ENCODE assay signal across 22 cellular contexts in genomic region chr1:159204071-159204790, GRCh38. TPM values are rescaled to one million over a fixed set of nuclear protein-coding genes. Genes with fewer than 3 reads are reported as not detected.
"Had no signal": no experiment of that assay in that cellular context is flagged by ENCODE, and none has a peak within 500 bp of the region (broad histone marks: within the 10 kb centered on the region; RNA-seq: fewer than 3 reads in every experiment).

No MANE protein-coding gene starts in this region.

- FAIRE-seq: islet of Langerhans, urothelium cell line had no signal

- H3K9me3 ChIP-seq: colonic mucosa, gastrocnemius medialis, heart right ventricle, mucosa of descending colon, neutrophil, tibial artery had no signal

- H3K27ac Mint-ChIP-seq: activated CD4-positive, alpha-beta memory T cell treated with anti-CD3 and anti-CD28 coated beads, Interleukin-2, amount 10 ng/mL, durations not matched to agents 7 days and 5 days; activated naive CD4-positive, alpha-beta T cell treated with anti-CD3 and anti-CD28 coated beads, Interleukin-2, amount 50 U/mL, for 72 hours; T-cell had no signal

- H3K4me1 Mint-ChIP-seq: activated CD4-positive, alpha-beta memory T cell treated with anti-CD3 and anti-CD28 coated beads, Interleukin-2, amount 10 ng/mL, durations not matched to agents 7 days and 5 days had no signal

- H3K4me3 ChIP-seq: colonic mucosa, gastrocnemius medialis, mucosa of descending colon had no signal

- H3K36me3 Mint-ChIP-seq: activated naive CD4-positive, alpha-beta T cell treated with anti-CD3 and anti-CD28 coated beads, Interleukin-2, amount 50 U/mL, for 72 hours; naive thymus-derived CD4-positive, alpha-beta T cell; T-cell had no signal

- H3K36me3 ChIP-seq: colonic mucosa, gastrocnemius medialis, heart right ventricle, neutrophil had no signal

- H3K4me3 Mint-ChIP-seq: activated CD4-positive, alpha-beta memory T cell treated with anti-CD3 and anti-CD28 coated beads, Interleukin-2, amount 10 ng/mL, durations not matched to agents 7 days and 5 days; activated T-cell treated with anti-CD3 and anti-CD28 coated beads, Interleukin-2, amount 50 U/mL, for 4 hours; naive thymus-derived CD4-positive, alpha-beta T cell; T-cell had no signal

- H3K4me1 ChIP-seq: colonic mucosa, gastrocnemius medialis, heart right ventricle, tibial artery had no signal

- H3K9me3 Mint-ChIP-seq: activated CD4-positive, alpha-beta memory T cell treated with anti-CD3 and anti-CD28 coated beads, Interleukin-2, amount 10 ng/mL, durations not matched to agents 7 days and 5 days; activated naive CD4-positive, alpha-beta T cell treated with anti-CD3 and anti-CD28 coated beads, Interleukin-2, amount 50 U/mL, for 72 hours; activated T-cell treated with anti-CD3 and anti-CD28 coated beads, Interleukin-2, amount 50 U/mL, for 4 hours; T-cell had no signal

- ATAC-seq: activated naive CD4-positive, alpha-beta T cell treated with anti-CD3 and anti-CD28 coated beads, Interleukin-2, amount 50 U/mL, for 72 hours; activated T-cell treated with anti-CD3 and anti-CD28 coated beads, Interleukin-2, amount 50 U/mL, for 4 hours; gastrocnemius medialis; left colon; mucosa of descending colon; naive thymus-derived CD4-positive, alpha-beta T cell had no signal

- H3K27me3 ChIP-seq: colonic mucosa had no signal

- H3K27ac ChIP-seq: colonic mucosa, gastrocnemius medialis, neutrophil, tibial artery had no signal

- DNase-seq: activated CD4-positive, alpha-beta memory T cell treated with anti-CD3 and anti-CD28 coated beads, Interleukin-2, amount 10 ng/mL, durations not matched to agents 7 days and 5 days; activated CD4-positive, alpha-beta T cell treated with anti-CD3 and anti-CD28 coated beads for 4 hours; activated effector memory CD4-positive, alpha-beta T cell treated with anti-CD3 and anti-CD28 coated beads, Interleukin-2, amount 50 U/mL, for 16 hours; activated T-cell treated with anti-CD3 and anti-CD28 coated beads, Interleukin-2, amount 50 U/mL, for 4 hours; colonic mucosa; effector CD4-positive, alpha-beta T cell; gastrocnemius medialis; heart right ventricle; left colon; mucosa of descending colon; naive thymus-derived CD4-positive, alpha-beta T cell; posterior cingulate gyrus; stimulated activated CD4-positive, alpha-beta T cell treated with anti-CD3 and anti-CD28 coated beads, Interleukin-4, amount 100 ng/mL, for 1 hour; stimulated activated naive CD4-positive, alpha-beta T cell; T-cell; T1000; tibial artery had no signal

RNA-seq across cellular contexts. Expression of gene ACKR1, which starts 0.4 kb away (rescaled TPM):
- total RNA-seq: activated CD4-positive, alpha-beta memory T cell treated with anti-CD3 and anti-CD28 coated beads, Interleukin-2, amount 10 ng/mL, durations not matched to agents 7 days and 5 days; activated naive CD4-positive, alpha-beta T cell treated with anti-CD3 and anti-CD28 coated beads, Interleukin-2, amount 50 U/mL, for 72 hours; lung microvascular endothelial cell; naive thymus-derived CD4-positive, alpha-beta T cell had no signal
- polyA plus RNA-seq: naive thymus-derived CD4-positive, alpha-beta T cell had no signal

RNA-seq across cellular contexts. Expression of gene CADM3, which starts 32.8 kb away (rescaled TPM):
- total RNA-seq: activated CD4-positive, alpha-beta memory T cell treated with anti-CD3 and anti-CD28 coated beads, Interleukin-2, amount 10 ng/mL, durations not matched to agents 7 days and 5 days; activated naive CD4-positive, alpha-beta T cell treated with anti-CD3 and anti-CD28 coated beads, Interleukin-2, amount 50 U/mL, for 72 hours; activated T-cell treated with anti-CD3 and anti-CD28 coated beads, Interleukin-2, amount 50 U/mL, for 4 hours; naive thymus-derived CD4-positive, alpha-beta T cell; T-cell had no signal
- polyA plus RNA-seq: naive thymus-derived CD4-positive, alpha-beta T cell had no signal
